ENCODE assay signal across 28 cellular contexts in the genomic region with DNA sequence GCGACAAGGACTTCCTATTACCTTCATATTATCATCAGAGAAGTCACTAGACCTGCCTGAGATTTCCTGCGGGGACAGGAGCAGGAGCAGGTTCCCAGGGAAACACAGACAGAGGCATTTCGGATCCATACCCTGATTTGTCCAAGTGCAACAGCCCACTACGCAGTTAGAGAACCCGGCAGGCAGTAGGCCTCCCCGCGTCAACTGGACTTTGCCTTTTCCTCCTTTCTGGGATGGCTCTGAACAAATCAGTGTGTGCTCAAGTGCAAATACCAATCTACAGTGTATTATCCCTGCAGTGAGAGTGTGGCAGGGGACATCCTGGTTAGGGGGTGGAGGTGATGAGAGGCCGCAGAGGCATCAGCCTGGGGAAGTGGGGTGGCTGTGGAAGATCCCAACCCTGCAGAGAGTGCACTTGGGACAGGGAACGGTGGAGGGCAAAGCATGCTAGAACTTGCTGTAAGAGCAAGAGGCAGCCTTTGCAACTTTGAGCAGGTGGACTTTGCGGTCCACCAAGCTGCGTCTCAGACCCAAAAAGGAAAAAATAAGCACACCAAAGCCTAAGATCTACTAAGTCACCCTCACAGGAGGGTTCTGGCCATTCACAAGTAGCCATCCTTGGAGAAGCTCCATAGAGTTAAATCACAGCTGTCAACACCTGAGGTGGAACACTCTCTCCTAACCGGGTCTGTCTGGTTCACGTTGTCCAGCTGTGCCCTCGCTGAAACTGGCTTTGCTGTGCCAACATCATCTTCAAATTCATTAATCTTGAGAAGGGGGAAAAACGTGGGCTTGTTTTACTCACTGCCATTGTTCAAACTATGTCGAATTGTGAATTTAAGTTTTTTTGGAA.
DNase-seq lines count a peak whose midpoint lies in the region; ATAC-seq and TF ChIP-seq lines count a peak whose summit lies in the region.
"Had no signal": no experiment of that assay in that cellular context is flagged by ENCODE, and none has a peak within 500 bp of the region (broad histone marks: within the 10 kb centered on the region; RNA-seq: fewer than 3 reads in every experiment).

No MANE protein-coding gene starts in this region.

- peak overlapping the region in 7 of 8 donors; percentile 27 to 92 (median 67) for H3K27ac Mint-ChIP-seq in CD8-positive, alpha-beta memory T cell
- H3K27ac Mint-ChIP-seq: GM23338 had no signal

- intact Hi-C loops in left colon (cut with DNase I, micrococcal nuclease) = no loop called here
- intact Hi-C loops in gastrocnemius medialis (cut with DNase I; ENCODE audit: low total_unique reads) = loop anchor here (2.0 to 10.0 kb wide), 3 partner anchors 109 to 295 kb away; partner anchors contain the start of gene ZDHHC14

- H3K27me3 ChIP-seq in CD8-positive, alpha-beta memory T cell (ENCODE audit: insufficient read depth, low read length, poor library complexity, severe bottlenecking) = no peaks in the 10 kb centered on the region
- no peaks in the 10 kb centered on the region for H3K27me3 ChIP-seq in gastrocnemius medialis
- H3K27me3 ChIP-seq: breast epithelium, gastroesophageal sphincter, SJCRH30, suprapubic skin, uterus had no signal

- no peak for DNase-seq in CD8-positive, alpha-beta memory T cell
- peak; percentile 47 to 57 for DNase-seq in left colon
- peak in 1 of 2 donors; percentile 49 for DNase-seq in gastrocnemius medialis
- DNase-seq in DMS79 treated with DMSO at 0.1 percent for 48 hours (lab: John Stamatoyannopoulos, UW) = no peak
- DNase-seq: activated CD4-positive, CD25-positive, alpha-beta regulatory T cell treated with anti-CD3 and anti-CD28 coated beads, Interleukin-2, amount 50 U/mL, for 72 hours; activated CD8-positive, alpha-beta memory T cell treated with anti-CD3 and anti-CD28 coated beads for 24 hours; activated naive CD4-positive, alpha-beta T cell; activated T-cell treated with anti-CD3 and anti-CD28 coated beads, Interleukin-2, amount 50 U/mL, for 4 hours; cortex of kidney; esophagus squamous epithelium; islet precursor cell; Karpas-422; MV-4-11; NCI-H2171; NCI-H524; occipital lobe; PC-9; SJCRH30; T-cell; uterus had no signal

- peaks cover 44 to 49% (median 48%) of the 10 kb centered on the region in 3 donors for H3K4me1 Mint-ChIP-seq in CD8-positive, alpha-beta memory T cell

- H3K27ac ChIP-seq in CD8-positive, alpha-beta memory T cell (ENCODE audit: low read depth, low read length) = no peak overlapping the region
- peak overlapping the region in 1 of 4 donors; percentile 20 for H3K27ac ChIP-seq in gastrocnemius medialis
- H3K27ac ChIP-seq: breast epithelium, esophagus squamous epithelium, gastroesophageal sphincter, PC-9, SJCRH30, suprapubic skin had no signal

- in situ Hi-C loops in gastrocnemius medialis (cut with MboI; ENCODE audit: low sequenced_read_pairs in 4 of 4) = no loop called here

- peak; percentile 8; the same call in 1 of the 2 replicates for TF ChIP-seq POLR2A in Raji (IDR thresholded peaks at IDR 0.05; ENCODE audit: insufficient read depth, low read depth, low read length)
- TF ChIP-seq POLR2A in gastrocnemius medialis (IDR thresholded peaks at IDR 0.05) = no peak

- CTCF ChIA-PET in CD8-positive, alpha-beta memory T cell (lab: Charles Lee) = no interaction called here

- H3K4me3 Mint-ChIP-seq in CD8-positive, alpha-beta memory T cell = no peak overlapping the region
- H3K4me3 Mint-ChIP-seq: activated T-cell treated with anti-CD3 and anti-CD28 coated beads, Interleukin-2, amount 50 U/mL, for 4 hours; GM23338; T-cell had no signal

- no peaks in the 10 kb centered on the region for H3K9me3 ChIP-seq in CD8-positive, alpha-beta memory T cell (ENCODE audit: low read length)
- H3K9me3 ChIP-seq in gastrocnemius medialis = no peaks in the 10 kb centered on the region
- H3K9me3 ChIP-seq: breast epithelium, esophagus squamous epithelium, gastroesophageal sphincter, SJCRH30, suprapubic skin, uterus had no signal

- H3K36me3 ChIP-seq in CD8-positive, alpha-beta memory T cell (ENCODE audit: insufficient read depth, low read length) = no peaks in the 10 kb centered on the region
- no peaks in the 10 kb centered on the region for H3K36me3 ChIP-seq in gastrocnemius medialis
- H3K36me3 ChIP-seq: breast epithelium, esophagus squamous epithelium, SJCRH30, uterus had no signal

- no peak for TF ChIP-seq CTCF in gastrocnemius medialis (IDR thresholded peaks at IDR 0.05 in 4 of 5, conservative IDR thresholded peaks at IDR 0.05 in 1 of 5)

- peaks cover 0 to 4% of the 10 kb centered on the region in 2 donors for H3K27me3 Mint-ChIP-seq in CD8-positive, alpha-beta memory T cell
- H3K27me3 Mint-ChIP-seq: T-cell had no signal

- POLR2A ChIA-PET in CD8-positive, alpha-beta memory T cell (lab: Charles Lee) = no interaction called here

- H3K4me1 ChIP-seq in CD8-positive, alpha-beta memory T cell (ENCODE audit: insufficient read depth, low read length) = peaks cover 33% of the 10 kb centered on the region
- H3K4me1 ChIP-seq in gastrocnemius medialis = peaks cover 55 to 63% of the 10 kb centered on the region in 2 donors
- H3K4me1 ChIP-seq: SJCRH30 had no signal

- H3K4me3 ChIP-seq in CD8-positive, alpha-beta memory T cell (ENCODE audit: low read length) = no peak overlapping the region
- no peak overlapping the region for H3K4me3 ChIP-seq in gastrocnemius medialis
- H3K4me3 ChIP-seq: breast epithelium, esophagus squamous epithelium, gastroesophageal sphincter, GM23338, PC-9, SJCRH30, smooth muscle cell, suprapubic skin, uterus had no signal

- H3K9me3 Mint-ChIP-seq in CD8-positive, alpha-beta memory T cell = no peaks in the 10 kb centered on the region
- H3K9me3 Mint-ChIP-seq: activated T-cell treated with anti-CD3 and anti-CD28 coated beads, Interleukin-2, amount 50 U/mL, for 4 hours; GM23338 had no signal

- ATAC-seq in left colon = peak; percentile 98
- ATAC-seq in gastrocnemius medialis = peak; percentile 71 to 73
- no peak for ATAC-seq in GM19463 (IDR thresholded peaks at IDR 0.05; ENCODE audit: unreplicated experiment)
- ATAC-seq in HG03095 (IDR thresholded peaks at IDR 0.05; ENCODE audit: unreplicated experiment) = no peak
- ATAC-seq: activated T-cell treated with anti-CD3 and anti-CD28 coated beads, Interleukin-2, amount 50 U/mL, for 4 hours; gastroesophageal sphincter; GM23338; T-cell had no signal

- H3K36me3 Mint-ChIP-seq in CD8-positive, alpha-beta memory T cell = peaks cover 8 to 10% (median 9%) of the 10 kb centered on the region in 3 donors

Comparison
In these comparisons a context has a peak if more than half of its experiments do, and no peak if none do; other contexts are left out.
1. DNase-seq: peak in left colon (2 of 2); none in CD8-positive, alpha-beta memory T cell (0 of 5) and DMS79 treated with DMSO at 0.1 percent for 48 hours (single experiment).
2. ATAC-seq: peak in left colon (single experiment) and gastrocnemius medialis (2 of 2); none in GM19463 (single experiment) and HG03095 (single experiment).